Comparison of ENCODE assay signal across 17 cellular contexts in genomic region chr6:45703041-45703739, GRCh38.
DNase-seq lines count a peak whose midpoint lies in the region; ATAC-seq and TF ChIP-seq lines count a peak whose summit lies in the region.
"Had no signal": no experiment of that assay in that cellular context is flagged by ENCODE, and none has a peak within 500 bp of the region (broad histone marks: within the 10 kb centered on the region; RNA-seq: fewer than 3 reads in every experiment).

No MANE protein-coding gene starts in this region.

- TF ChIP-seq CTCF in epithelial cell of proximal tubule (conservative IDR thresholded peaks at IDR 0.05; ENCODE audit: low read depth, low read length), result no peak

- no peak overlapping the region for H3K4me3 ChIP-seq in epithelial cell of proximal tubule (ENCODE audit: low read depth, low read length)
- H3K4me3 ChIP-seq: upper lobe of right lung had no signal

- no peaks in the 10 kb centered on the region for H3K36me3 Mint-ChIP-seq in activated naive CD4-positive, alpha-beta T cell treated with anti-CD3 and anti-CD28 coated beads, Interleukin-2, amount 50 U/mL, for 24 hours
- H3K36me3 Mint-ChIP-seq in activated naive CD4-positive, alpha-beta T cell treated with anti-CD3 and anti-CD28 coated beads for 36 hours (ENCODE audit: low read depth), result no peaks in the 10 kb centered on the region
- no peaks in the 10 kb centered on the region for H3K36me3 Mint-ChIP-seq in stimulated activated effector memory CD8-positive, alpha-beta T cell treated with anti-CD3 and anti-CD28 coated beads, Interleukin-12 subunit alpha, Interleukin-12 subunit beta, amount 100 ng/mL, for 72 hours
- H3K36me3 Mint-ChIP-seq: mesothelial cell of epicardium had no signal

- CTCF ChIA-PET in activated naive CD4-positive, alpha-beta T cell treated with anti-CD3 and anti-CD28 coated beads for 36 hours (lab: Charles Lee), result interaction anchor here (0.6 to 2.3 kb wide), 4 partner anchors 11 to 1093 kb away, joined by 3 to 9 read pairs (median 3); no protein-coding TSS in a partner anchor

- H3K27ac Mint-ChIP-seq in activated naive CD4-positive, alpha-beta T cell treated with anti-CD3 and anti-CD28 coated beads, Interleukin-2, amount 50 U/mL, for 24 hours, result peak overlapping the region; percentile 94
- H3K27ac Mint-ChIP-seq in activated naive CD4-positive, alpha-beta T cell treated with anti-CD3 and anti-CD28 coated beads for 36 hours, result no peak overlapping the region
- peak overlapping the region; percentile 18 for H3K27ac Mint-ChIP-seq in stimulated activated effector memory CD8-positive, alpha-beta T cell treated with anti-CD3 and anti-CD28 coated beads, Interleukin-12 subunit alpha, Interleukin-12 subunit beta, amount 100 ng/mL, for 72 hours
- H3K27ac Mint-ChIP-seq: effector memory CD8-positive, alpha-beta T cell; mesothelial cell of epicardium had no signal

- H3K27me3 Mint-ChIP-seq in activated naive CD4-positive, alpha-beta T cell treated with anti-CD3 and anti-CD28 coated beads, Interleukin-2, amount 50 U/mL, for 24 hours, result no peaks in the 10 kb centered on the region
- H3K27me3 Mint-ChIP-seq in activated naive CD4-positive, alpha-beta T cell treated with anti-CD3 and anti-CD28 coated beads for 36 hours (ENCODE audit: low read depth), result no peaks in the 10 kb centered on the region
- H3K27me3 Mint-ChIP-seq: effector memory CD8-positive, alpha-beta T cell had no signal

- DNase-seq in activated naive CD4-positive, alpha-beta T cell treated with anti-CD3 and anti-CD28 coated beads for 36 hours, result no peak
- peak; percentile 73 for DNase-seq in RPMI7951 (ENCODE audit: low read depth)
- peak; percentile 55 for DNase-seq in epithelial cell of proximal tubule (ENCODE audit: low read depth)
- no peak for DNase-seq in stimulated activated effector memory CD8-positive, alpha-beta T cell treated with anti-CD3 and anti-CD28 coated beads, Interleukin-12 subunit alpha, Interleukin-12 subunit beta, amount 100 ng/mL, for 72 hours (ENCODE audit: low spot score in 2 of 2)
- no peak for DNase-seq in hypothalamus (lab: John Stamatoyannopoulos, UW)
- DNase-seq: activated CD4-positive, alpha-beta T cell treated with anti-CD3 and anti-CD28 coated beads, Interleukin-2, amount 50 U/mL, for 1 hour; activated gamma-delta T cell; Calu3; effector memory CD8-positive, alpha-beta T cell; NCI-H748 treated with DMSO at 0.1 percent for 48 hours; stimulated activated CD4-positive, alpha-beta T cell treated with anti-CD3 and anti-CD28 coated beads, Interleukin-4, amount 100 ng/mL, for 4 hours; upper lobe of right lung had no signal

- peaks cover 18% of the 10 kb centered on the region for H3K4me1 Mint-ChIP-seq in activated naive CD4-positive, alpha-beta T cell treated with anti-CD3 and anti-CD28 coated beads, Interleukin-2, amount 50 U/mL, for 24 hours
- peaks cover 21% of the 10 kb centered on the region for H3K4me1 Mint-ChIP-seq in activated naive CD4-positive, alpha-beta T cell treated with anti-CD3 and anti-CD28 coated beads for 36 hours (ENCODE audit: low read depth)
- peaks cover 16% of the 10 kb centered on the region for H3K4me1 Mint-ChIP-seq in stimulated activated effector memory CD8-positive, alpha-beta T cell treated with anti-CD3 and anti-CD28 coated beads, Interleukin-12 subunit alpha, Interleukin-12 subunit beta, amount 100 ng/mL, for 72 hours

- peak; percentile 78 for ATAC-seq in stimulated activated effector memory CD8-positive, alpha-beta T cell treated with anti-CD3 and anti-CD28 coated beads, Interleukin-12 subunit alpha, Interleukin-12 subunit beta, amount 100 ng/mL, for 72 hours
- ATAC-seq in GM18870 (IDR thresholded peaks at IDR 0.05; ENCODE audit: unreplicated experiment) (no peak), GM21723 (IDR thresholded peaks at IDR 0.05; ENCODE audit: unreplicated experiment) (no peak)
- ATAC-seq: effector memory CD8-positive, alpha-beta T cell; sciatic nerve; upper lobe of right lung had no signal

- H3K9me3 Mint-ChIP-seq in activated naive CD4-positive, alpha-beta T cell treated with anti-CD3 and anti-CD28 coated beads, Interleukin-2, amount 50 U/mL, for 24 hours, result no peaks in the 10 kb centered on the region
- H3K9me3 Mint-ChIP-seq in activated naive CD4-positive, alpha-beta T cell treated with anti-CD3 and anti-CD28 coated beads for 36 hours, result no peaks in the 10 kb centered on the region
- no peaks in the 10 kb centered on the region for H3K9me3 Mint-ChIP-seq in stimulated activated effector memory CD8-positive, alpha-beta T cell treated with anti-CD3 and anti-CD28 coated beads, Interleukin-12 subunit alpha, Interleukin-12 subunit beta, amount 100 ng/mL, for 72 hours
- H3K9me3 Mint-ChIP-seq: effector memory CD8-positive, alpha-beta T cell; mesothelial cell of epicardium had no signal

- intact Hi-C loops in activated naive CD4-positive, alpha-beta T cell treated with anti-CD3 and anti-CD28 coated beads for 36 hours (cut with micrococcal nuclease), result no loop called here

- peak overlapping the region; percentile 27 for H3K4me3 Mint-ChIP-seq in activated naive CD4-positive, alpha-beta T cell treated with anti-CD3 and anti-CD28 coated beads, Interleukin-2, amount 50 U/mL, for 24 hours
- no peak overlapping the region for H3K4me3 Mint-ChIP-seq in activated naive CD4-positive, alpha-beta T cell treated with anti-CD3 and anti-CD28 coated beads for 36 hours
- H3K4me3 Mint-ChIP-seq in stimulated activated effector memory CD8-positive, alpha-beta T cell treated with anti-CD3 and anti-CD28 coated beads, Interleukin-12 subunit alpha, Interleukin-12 subunit beta, amount 100 ng/mL, for 72 hours, result no peak overlapping the region
- H3K4me3 Mint-ChIP-seq: effector memory CD8-positive, alpha-beta T cell; mesothelial cell of epicardium had no signal

Comparison
In these comparisons a context has a peak if more than half of its experiments do, and no peak if none do; other contexts are left out.
1. DNase-seq: peak in RPMI7951 (single experiment) and epithelial cell of proximal tubule (single experiment); none in activated naive CD4-positive, alpha-beta T cell treated with anti-CD3 and anti-CD28 coated beads for 36 hours (single experiment), stimulated activated effector memory CD8-positive, alpha-beta T cell treated with anti-CD3 and anti-CD28 coated beads, Interleukin-12 subunit alpha, Interleukin-12 subunit beta, amount 100 ng/mL, for 72 hours (0 of 2) and hypothalamus (0 of 51).